Comparison of ENCODE assay signal across 25 cellular contexts in genomic region chr3:188176476-188176875, GRCh38. TPM values are rescaled to one million over a fixed set of nuclear protein-coding genes. Genes with fewer than 3 reads are reported as not detected.
DNase-seq lines count a peak whose midpoint lies in the region; ATAC-seq, FAIRE-seq and TF ChIP-seq lines count a peak whose summit lies in the region.
"Had no signal": no experiment of that assay in that cellular context is flagged by ENCODE, and none has a peak within 500 bp of the region (broad histone marks: within the 10 kb centered on the region; RNA-seq: fewer than 3 reads in every experiment).

No MANE protein-coding gene starts in this region.

- H3K79me2 ChIP-seq in DOHH2 (ENCODE audit: control insufficient read depth, low read length) (peaks cover 3% of the 10 kb centered on the region; the same call in 1 of the 2 replicates), mesendoderm (ENCODE audit: control insufficient read depth, insufficient read depth, low read length) (peaks cover 22% of the 10 kb centered on the region)

- H3K4me1 Mint-ChIP-seq in dendritic cell treated with granulocyte-macrophage colony-stimulating factor and Interleukin-4, amounts not matched to agents 40 ng/mL and 50 ng/mL, for 4 days (ENCODE audit: low read depth), result peaks cover 63% of the 10 kb centered on the region
- peaks cover 46% of the 10 kb centered on the region for H3K4me1 Mint-ChIP-seq in stimulated activated memory B cell treated with anti-CD40 and anti-IgM and Interleukin-4, amounts not matched to agents 10 μg/mL and 1 μg/mL and 100 μg/mL, for 72 hours

- no peak overlapping the region for H2AK5ac ChIP-seq in mesendoderm (ENCODE audit: low read length)

- no peak for FAIRE-seq in RCC 7860 (lab: Jason Lieb, UNC)
- FAIRE-seq: GM18507, TTC549 had no signal

- DNase-seq in LNCaP clone FGC (ENCODE audit: low read depth) (peak; percentile 87), RCC 7860 (ENCODE audit: low spot score) (no peak), NCI-H2227 treated with DMSO at 0.1 percent for 48 hours (lab: John Stamatoyannopoulos, UW) (no peak), mesendoderm (no peak)
- DNase-seq: activated CD4-positive, alpha-beta memory T cell treated with anti-CD3 and anti-CD28 coated beads for 36 hours; amygdala; COR-L47; GOT3; hypothalamus; IMR-90; NCI-H2171; NCI-H510A; nephron progenitor cell; SK-N-SH; stimulated activated CD4-positive, alpha-beta T cell treated with anti-CD3 and anti-CD28 coated beads, Interleukin-1b, Interleukin-23, amount 100 ng/mL, for 48 hours; stimulated activated naive CD8-positive, alpha-beta T cell treated with anti-CD3 and anti-CD28 coated beads, Interleukin-15, amount 100 ng/mL, for 72 hours; upper lobe of left lung had no signal

- H2BK15ac ChIP-seq in mesendoderm (replicated peaks; ENCODE audit: low read depth), result no peak overlapping the region

- ATAC-seq in stimulated activated memory B cell treated with anti-CD40 and anti-IgM and Interleukin-4, amounts not matched to agents 10 μg/mL and 1 μg/mL and 100 μg/mL, for 72 hours, result no peak
- ATAC-seq: activated naive CD4-positive, alpha-beta T cell treated with anti-CD3 and anti-CD28 coated beads, Interleukin-2, amount 50 U/mL, for 72 hours; stimulated activated naive CD8-positive, alpha-beta T cell treated with anti-CD3 and anti-CD28 coated beads, Interleukin-15, amount 100 ng/mL, for 72 hours had no signal

- H3K9ac ChIP-seq in mesendoderm (ENCODE audit: low read length), result no peak overlapping the region
- H3K9ac ChIP-seq: BLaER1 treated with 17β-estradiol and CSF1 and Interleukin-3, amounts not matched to agents 10 nM and 100 nM; SK-N-SH had no signal

- intact Hi-C loops in dendritic cell treated with granulocyte-macrophage colony-stimulating factor and Interleukin-4, amounts not matched to agents 40 ng/mL and 50 ng/mL, for 4 days (cut with micrococcal nuclease), result no loop called here

- H3K4me3 Mint-ChIP-seq in dendritic cell treated with granulocyte-macrophage colony-stimulating factor and Interleukin-4, amounts not matched to agents 40 ng/mL and 50 ng/mL, for 4 days, result no peak overlapping the region
- H3K4me3 Mint-ChIP-seq in stimulated activated memory B cell treated with anti-CD40 and anti-IgM and Interleukin-4, amounts not matched to agents 10 μg/mL and 1 μg/mL and 100 μg/mL, for 72 hours, result no peak overlapping the region
- H3K4me3 Mint-ChIP-seq: activated CD4-positive, alpha-beta memory T cell treated with anti-CD3 and anti-CD28 coated beads for 36 hours; nephron progenitor cell; stimulated activated naive CD8-positive, alpha-beta T cell treated with anti-CD3 and anti-CD28 coated beads, Interleukin-15, amount 100 ng/mL, for 72 hours had no signal

- no peak overlapping the region for H2BK120ac ChIP-seq in mesendoderm (ENCODE audit: low read depth, low read length)

- 0 out of 2 replicates have a peak, but pooled peaks cover 10% of the 10 kb centered on the region for H3F3A ChIP-seq in DOHH2 (ENCODE audit: control insufficient read depth, insufficient read depth)

- no peaks in the 10 kb centered on the region for H3K9me3 Mint-ChIP-seq in dendritic cell treated with granulocyte-macrophage colony-stimulating factor and Interleukin-4, amounts not matched to agents 40 ng/mL and 50 ng/mL, for 4 days
- no peaks in the 10 kb centered on the region for H3K9me3 Mint-ChIP-seq in stimulated activated memory B cell treated with anti-CD40 and anti-IgM and Interleukin-4, amounts not matched to agents 10 μg/mL and 1 μg/mL and 100 μg/mL, for 72 hours
- H3K9me3 Mint-ChIP-seq: activated CD4-positive, alpha-beta memory T cell treated with anti-CD3 and anti-CD28 coated beads for 36 hours had no signal

- H3K36me3 ChIP-seq in DOHH2 (ENCODE audit: control insufficient read depth, low read length) (no peaks in the 10 kb centered on the region; the same call in 1 of the 2 replicates), mesendoderm (ENCODE audit: control insufficient read depth, insufficient read depth, low read length) (no peaks in the 10 kb centered on the region)

- peak overlapping the region; percentile 7 for H3K27ac Mint-ChIP-seq in dendritic cell treated with granulocyte-macrophage colony-stimulating factor and Interleukin-4, amounts not matched to agents 40 ng/mL and 50 ng/mL, for 4 days
- H3K27ac Mint-ChIP-seq in stimulated activated memory B cell treated with anti-CD40 and anti-IgM and Interleukin-4, amounts not matched to agents 10 μg/mL and 1 μg/mL and 100 μg/mL, for 72 hours, result peak overlapping the region; percentile 13
- H3K27ac Mint-ChIP-seq: activated CD4-positive, alpha-beta memory T cell treated with anti-CD3 and anti-CD28 coated beads for 36 hours; nephron progenitor cell; stimulated activated naive CD8-positive, alpha-beta T cell treated with anti-CD3 and anti-CD28 coated beads, Interleukin-15, amount 100 ng/mL, for 72 hours had no signal

- no peaks in the 10 kb centered on the region for H3K9me3 ChIP-seq in DOHH2 (ENCODE audit: control insufficient read depth, insufficient read depth, low read length)
- H3K9me3 ChIP-seq: BLaER1 treated with 17β-estradiol and CSF1 and Interleukin-3, amounts not matched to agents 10 nM and 100 nM; SK-N-SH; upper lobe of left lung had no signal

- H3K9me2 ChIP-seq in DOHH2 (replicated peaks; ENCODE audit: control insufficient read depth, low read length), result no peaks in the 10 kb centered on the region
- H3K9me2 ChIP-seq: SK-N-SH had no signal

- H3K4me3 ChIP-seq in DOHH2 (ENCODE audit: low read length) (0 out of 2 replicates have a peak overlapping the region, but pooled peaks have one; percentile 13), LNCaP clone FGC (ENCODE audit: low read depth, low read length) (no peak overlapping the region), mesendoderm (ENCODE audit: low read length) (no peak overlapping the region)
- H3K4me3 ChIP-seq: BLaER1 treated with 17β-estradiol and CSF1 and Interleukin-3, amounts not matched to agents 10 nM and 100 nM; lung; upper lobe of left lung had no signal

- H3K4me1 ChIP-seq in DOHH2 (ENCODE audit: control insufficient read depth, low read length) (peaks cover 84% of the 10 kb centered on the region), mesendoderm (ENCODE audit: control insufficient read depth, low read depth, low read length) (peaks cover 2% of the 10 kb centered on the region)

- no peaks in the 10 kb centered on the region for H3K27me3 Mint-ChIP-seq in dendritic cell treated with granulocyte-macrophage colony-stimulating factor and Interleukin-4, amounts not matched to agents 40 ng/mL and 50 ng/mL, for 4 days
- H3K27me3 Mint-ChIP-seq in stimulated activated memory B cell treated with anti-CD40 and anti-IgM and Interleukin-4, amounts not matched to agents 10 μg/mL and 1 μg/mL and 100 μg/mL, for 72 hours, result no peaks in the 10 kb centered on the region
- H3K27me3 Mint-ChIP-seq: activated CD4-positive, alpha-beta memory T cell treated with anti-CD3 and anti-CD28 coated beads for 36 hours; stimulated activated naive CD8-positive, alpha-beta T cell treated with anti-CD3 and anti-CD28 coated beads, Interleukin-15, amount 100 ng/mL, for 72 hours had no signal

- H3K79me1 ChIP-seq in mesendoderm (ENCODE audit: low read length), result peaks cover 37% of the 10 kb centered on the region

- H3K27ac ChIP-seq in DOHH2 (ENCODE audit: low read depth, low read length), result no peak overlapping the region
- no peak overlapping the region for H3K27ac ChIP-seq in mesendoderm (ENCODE audit: low read depth, low read length)
- H3K27ac ChIP-seq: BLaER1 treated with 17β-estradiol and CSF1 and Interleukin-3, amounts not matched to agents 10 nM and 100 nM; upper lobe of left lung had no signal

- no peaks in the 10 kb centered on the region for H3K27me3 ChIP-seq in DOHH2 (ENCODE audit: control insufficient read depth, low read length)
- H3K27me3 ChIP-seq in mesendoderm (ENCODE audit: insufficient read depth, low read length, poor library complexity), result no peaks in the 10 kb centered on the region
- H3K27me3 ChIP-seq: BLaER1 treated with 17β-estradiol and CSF1 and Interleukin-3, amounts not matched to agents 10 nM and 100 nM; upper lobe of left lung had no signal

- no peak overlapping the region for H3K18ac ChIP-seq in mesendoderm (ENCODE audit: low read length)

- TF ChIP-seq CTCF in DOHH2 (IDR thresholded peaks at IDR 0.05; ENCODE audit: low read depth, low read length, poor library complexity, severe bottlenecking) (no peak), LNCaP clone FGC (IDR thresholded peaks at IDR 0.05; ENCODE audit: control insufficient read depth, extremely low read depth, insufficient read depth) (no peak)

- H3K4ac ChIP-seq in mesendoderm (ENCODE audit: low read depth, low read length), result no peak overlapping the region

- peak overlapping the region; percentile 47 for H3K4me2 ChIP-seq in DOHH2 (ENCODE audit: low read length)
- H3K4me2 ChIP-seq in mesendoderm (ENCODE audit: low read length), result no peak overlapping the region
- H3K4me2 ChIP-seq: SK-N-SH had no signal

- peaks cover 73% of the 10 kb centered on the region for H3K36me3 Mint-ChIP-seq in dendritic cell treated with granulocyte-macrophage colony-stimulating factor and Interleukin-4, amounts not matched to agents 40 ng/mL and 50 ng/mL, for 4 days (ENCODE audit: low read depth)
- peaks cover 22% of the 10 kb centered on the region for H3K36me3 Mint-ChIP-seq in stimulated activated memory B cell treated with anti-CD40 and anti-IgM and Interleukin-4, amounts not matched to agents 10 μg/mL and 1 μg/mL and 100 μg/mL, for 72 hours

- no peak overlapping the region for H3K23ac ChIP-seq in mesendoderm (ENCODE audit: low read length)

- no peak overlapping the region for H3K56ac ChIP-seq in mesendoderm (ENCODE audit: low read length)

- no peak overlapping the region for H4K5ac ChIP-seq in mesendoderm (ENCODE audit: low read length)

- no peak overlapping the region for H4K8ac ChIP-seq in mesendoderm (ENCODE audit: low read depth, low read length)

- H2BK5ac ChIP-seq in mesendoderm (ENCODE audit: low read length), result no peak overlapping the region

- H4K20me1 ChIP-seq in DOHH2 (ENCODE audit: control insufficient read depth, insufficient read depth, low read depth, low read length), result no peaks in the 10 kb centered on the region

RNA-seq across cellular contexts. Expression of gene LPP, which starts 22.5 kb away (rescaled TPM):
- polyA plus RNA-seq in mesendoderm (2013, experiment 1 of 2), result 30.8 TPM
- 28.3 TPM for polyA plus RNA-seq in mesendoderm (2013, experiment 2 of 2)
